Comparison of ENCODE assay signal across 2 cellular contexts in the genomic region with DNA sequence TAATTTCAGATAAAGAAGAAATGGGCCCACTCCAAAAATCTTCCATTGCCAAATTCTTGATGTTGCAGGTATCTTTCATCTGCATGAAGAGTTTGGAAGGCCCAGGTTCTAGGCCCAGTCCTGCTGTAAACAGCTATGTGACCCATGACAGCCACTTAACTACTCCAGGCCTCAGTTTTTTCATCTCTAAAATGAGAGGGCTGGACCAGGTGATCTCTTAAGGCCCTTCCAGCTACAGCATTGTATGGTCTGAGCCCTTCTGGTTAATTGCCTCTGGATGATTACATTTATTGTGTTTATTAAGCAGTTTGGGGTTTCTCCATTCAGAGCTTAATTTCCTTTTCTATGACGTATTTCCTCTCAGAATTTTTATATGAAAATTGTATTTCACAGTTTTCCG.
TF ChIP-seq lines count a peak whose summit lies in the region.

No MANE protein-coding gene starts in this region.

TF ChIP-seq in SK-N-SH, 30 proteins besides CTCF, POLR2A, EP300 and RAD21 (continued from another document):
- TF ChIP-seq IRF3 (IDR thresholded peaks at IDR 0.05; ENCODE audit: low read depth, low read length) (no peak), JUND (IDR thresholded peaks at IDR 0.05) (no peak), YY1 (IDR thresholded peaks at IDR 0.05; ENCODE audit: low read depth) (no peak), GABPA (IDR thresholded peaks at IDR 0.05; ENCODE audit: low read depth) (no peak), FOXJ3 (CRISPR knock-in tag; IDR thresholded peaks at IDR 0.05) (no peak), SMC3 (IDR thresholded peaks at IDR 0.05; ENCODE audit: low read depth, low read length) (no peak), TAF1 (IDR thresholded peaks at IDR 0.05; ENCODE audit: borderline replicate concordance, low read depth, low read length) (no peak), RXRA (IDR thresholded peaks at IDR 0.05; ENCODE audit: borderline replicate concordance, low read depth) (no peak), PBX3 (IDR thresholded peaks at IDR 0.05) (no peak)
- TF ChIP-seq, protein P1, sequence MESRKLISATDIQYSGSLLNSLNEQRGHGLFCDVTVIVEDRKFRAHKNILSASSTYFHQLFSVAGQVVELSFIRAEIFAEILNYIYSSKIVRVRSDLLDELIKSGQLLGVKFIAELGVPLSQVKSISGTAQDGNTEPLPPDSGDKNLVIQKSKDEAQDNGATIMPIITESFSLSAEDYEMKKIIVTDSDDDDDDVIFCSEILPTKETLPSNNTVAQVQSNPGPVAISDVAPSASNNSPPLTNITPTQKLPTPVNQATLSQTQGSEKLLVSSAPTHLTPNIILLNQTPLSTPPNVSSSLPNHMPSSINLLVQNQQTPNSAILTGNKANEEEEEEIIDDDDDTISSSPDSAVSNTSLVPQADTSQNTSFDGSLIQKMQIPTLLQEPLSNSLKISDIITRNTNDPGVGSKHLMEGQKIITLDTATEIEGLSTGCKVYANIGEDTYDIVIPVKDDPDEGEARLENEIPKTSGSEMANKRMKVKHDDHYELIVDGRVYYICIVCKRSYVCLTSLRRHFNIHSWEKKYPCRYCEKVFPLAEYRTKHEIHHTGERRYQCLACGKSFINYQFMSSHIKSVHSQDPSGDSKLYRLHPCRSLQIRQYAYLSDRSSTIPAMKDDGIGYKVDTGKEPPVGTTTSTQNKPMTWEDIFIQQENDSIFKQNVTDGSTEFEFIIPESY (IDR thresholded peaks at IDR 0.05; ENCODE audit: borderline replicate concordance, low read depth) = no peak
- TF ChIP-seq, protein P2, sequence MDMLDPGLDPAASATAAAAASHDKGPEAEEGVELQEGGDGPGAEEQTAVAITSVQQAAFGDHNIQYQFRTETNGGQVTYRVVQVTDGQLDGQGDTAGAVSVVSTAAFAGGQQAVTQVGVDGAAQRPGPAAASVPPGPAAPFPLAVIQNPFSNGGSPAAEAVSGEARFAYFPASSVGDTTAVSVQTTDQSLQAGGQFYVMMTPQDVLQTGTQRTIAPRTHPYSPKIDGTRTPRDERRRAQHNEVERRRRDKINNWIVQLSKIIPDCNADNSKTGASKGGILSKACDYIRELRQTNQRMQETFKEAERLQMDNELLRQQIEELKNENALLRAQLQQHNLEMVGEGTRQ (IDR thresholded peaks at IDR 0.05; ENCODE audit: borderline replicate concordance, low read depth, low read length) = no peak

TF ChIP-seq in SK-N-SH treated with all-trans-retinoic acid at 6 μM for 48 hours, 23 proteins besides CTCF, POLR2A, EP300 and RAD21:
- TF ChIP-seq, protein P3, sequence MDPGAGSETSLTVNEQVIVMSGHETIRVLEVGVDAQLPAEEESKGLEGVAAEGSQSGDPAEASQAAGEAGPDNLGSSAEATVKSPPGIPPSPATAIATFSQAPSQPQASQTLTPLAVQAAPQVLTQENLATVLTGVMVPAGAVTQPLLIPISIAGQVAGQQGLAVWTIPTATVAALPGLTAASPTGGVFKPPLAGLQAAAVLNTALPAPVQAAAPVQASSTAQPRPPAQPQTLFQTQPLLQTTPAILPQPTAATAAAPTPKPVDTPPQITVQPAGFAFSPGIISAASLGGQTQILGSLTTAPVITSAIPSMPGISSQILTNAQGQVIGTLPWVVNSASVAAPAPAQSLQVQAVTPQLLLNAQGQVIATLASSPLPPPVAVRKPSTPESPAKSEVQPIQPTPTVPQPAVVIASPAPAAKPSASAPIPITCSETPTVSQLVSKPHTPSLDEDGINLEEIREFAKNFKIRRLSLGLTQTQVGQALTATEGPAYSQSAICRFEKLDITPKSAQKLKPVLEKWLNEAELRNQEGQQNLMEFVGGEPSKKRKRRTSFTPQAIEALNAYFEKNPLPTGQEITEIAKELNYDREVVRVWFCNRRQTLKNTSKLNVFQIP (CRISPR knock-in tag; IDR thresholded peaks at IDR 0.05; ENCODE audit: borderline replicate concordance, low read depth) = no peak
- TF ChIP-seq TOX (CRISPR knock-in tag; IDR thresholded peaks at IDR 0.05; ENCODE audit: borderline replicate concordance) (no peak), ISL1 (CRISPR knock-in tag; IDR thresholded peaks at IDR 0.05) (no peak)
